14 cellular contexts compared by ENCODE assay signal in the genomic region with DNA sequence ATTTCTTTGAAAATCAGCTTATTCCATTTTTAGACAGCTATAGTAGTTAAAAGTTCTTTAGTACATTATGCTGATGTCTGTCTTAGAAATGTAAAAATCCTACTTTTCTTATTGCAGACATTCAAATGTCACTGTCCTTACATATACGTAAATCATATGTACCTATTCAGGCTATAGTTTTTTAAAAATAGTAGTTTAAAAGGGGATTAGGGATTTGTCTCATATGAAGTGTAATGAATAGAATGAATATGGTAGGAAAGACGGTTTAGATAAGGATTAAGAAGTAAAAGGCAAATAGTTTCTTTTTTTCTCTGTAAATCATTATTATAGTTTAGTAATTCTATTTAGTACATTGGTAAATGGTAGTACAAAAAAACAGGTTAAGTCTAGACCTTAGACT.
"Had no signal": no experiment of that assay in that cellular context is flagged by ENCODE, and none has a peak within 500 bp of the region (broad histone marks: within the 10 kb centered on the region; RNA-seq: fewer than 3 reads in every experiment).

No MANE protein-coding gene starts in this region.

- FAIRE-seq: astrocyte had no signal

- H3K27ac ChIP-seq: gastrocnemius medialis, left ventricle myocardium inferior, stomach had no signal

- H3K36me3 ChIP-seq: gastrocnemius medialis, left ventricle myocardium inferior, stomach had no signal

- H3K9me3 ChIP-seq: gastrocnemius medialis, left ventricle myocardium inferior, stomach had no signal

- H3K4me3 ChIP-seq: gastrocnemius medialis, left ventricle myocardium inferior, skin epidermis, stomach had no signal

- DNase-seq: activated CD4-positive, alpha-beta T cell treated with anti-CD3 and anti-CD28 coated beads for 36 hours; activated CD4-positive, alpha-beta T cell treated with anti-CD3 and anti-CD28 coated beads, Interleukin-2, amount 50 U/mL, for 48 hours; activated gamma-delta T cell; gastrocnemius medialis; head of caudate nucleus; left ventricle myocardium inferior; naive thymus-derived CD4-positive, alpha-beta T cell; posterior cingulate gyrus; stimulated activated CD4-positive, alpha-beta T cell treated with anti-CD3 and anti-CD28 coated beads, Interleukin-15, amount 100 ng/mL, for 24 hours; stimulated activated CD4-positive, alpha-beta T cell treated with anti-CD3 and anti-CD28 coated beads, Interleukin-4, amount 100 ng/mL, for 1 hour; stomach had no signal

- H3K27me3 ChIP-seq: gastrocnemius medialis, stomach had no signal

- ATAC-seq: activated CD4-positive, alpha-beta T cell treated with anti-CD3 and anti-CD28 coated beads for 36 hours; gastrocnemius medialis; naive thymus-derived CD4-positive, alpha-beta T cell; stimulated activated effector memory CD8-positive, alpha-beta T cell treated with anti-CD3 and anti-CD28 coated beads, Interleukin-12 subunit alpha, Interleukin-12 subunit beta, amount 100 ng/mL, for 72 hours had no signal
